In genomic region chr15:40368701-40369473, GRCh38 we compare ENCODE assay signal across 12 cellular contexts. TPM values are rescaled to one million over a fixed set of nuclear protein-coding genes. Genes with fewer than 3 reads are reported as not detected.
DNase-seq lines count a peak whose midpoint lies in the region; ATAC-seq, FAIRE-seq and TF ChIP-seq lines count a peak whose summit lies in the region.
"Had no signal": no experiment of that assay in that cellular context is flagged by ENCODE, and none has a peak within 500 bp of the region (broad histone marks: within the 10 kb centered on the region; RNA-seq: fewer than 3 reads in every experiment).

No MANE protein-coding gene starts in this region.

- H3K9me3 Mint-ChIP-seq in astrocyte (ENCODE audit: unreplicated experiment) = peaks cover 6% of the 10 kb centered on the region
- H3K9me3 Mint-ChIP-seq in naive B cell = no peaks in the 10 kb centered on the region

- H3K9me3 ChIP-seq in GM23248 (ENCODE audit: low read depth) (no peaks in the 10 kb centered on the region), astrocyte (ENCODE audit: insufficient read depth, low read depth, low read length) (no peaks in the 10 kb centered on the region), upper lobe of right lung (no peaks in the 10 kb centered on the region), psoas muscle (no peaks in the 10 kb centered on the region)
- H3K9me3 ChIP-seq: esophagus muscularis mucosa had no signal

- H3K79me2 ChIP-seq in ACC112 (ENCODE audit: control insufficient read depth, insufficient read depth, low read length, unreplicated experiment) = peaks cover 5% of the 10 kb centered on the region
- H3K79me2 ChIP-seq in GM23248 (ENCODE audit: insufficient read depth) = no peaks in the 10 kb centered on the region
- no peaks in the 10 kb centered on the region for H3K79me2 ChIP-seq in astrocyte (ENCODE audit: insufficient read depth, low read length)

- H3K4me1 ChIP-seq in ACC112 (ENCODE audit: control insufficient read depth, insufficient read depth, low read length, unreplicated experiment) (peaks cover 15% of the 10 kb centered on the region), GM23248 (ENCODE audit: insufficient read depth) (no peaks in the 10 kb centered on the region), astrocyte (ENCODE audit: insufficient read depth, low read length) (peaks cover 4% of the 10 kb centered on the region), upper lobe of right lung (peaks cover 20% of the 10 kb centered on the region), psoas muscle (peaks cover 18% of the 10 kb centered on the region)

- intact Hi-C loops in upper lobe of right lung (cut with DNase I) = loop anchor here (10.0 kb wide), 1 partner anchor 56 kb away; no protein-coding TSS in a partner anchor
- intact Hi-C loops in psoas muscle (cut with DNase I) = loop anchor here in 1 of 2 donors (5.0 kb wide), 1 partner anchor 53 kb away; no protein-coding TSS in a partner anchor

- H3K36me3 ChIP-seq in ACC112 (ENCODE audit: insufficient read depth, low read length) = no peaks in the 10 kb centered on the region
- no peaks in the 10 kb centered on the region for H3K36me3 ChIP-seq in GM23248 (ENCODE audit: low read depth)
- H3K36me3 ChIP-seq in astrocyte (ENCODE audit: insufficient read depth, low read length) = no peaks in the 10 kb centered on the region
- no peaks in the 10 kb centered on the region for H3K36me3 ChIP-seq in upper lobe of right lung
- no peaks in the 10 kb centered on the region for H3K36me3 ChIP-seq in psoas muscle (ENCODE audit: insufficient read depth in 1 of 2, low read depth in 1 of 2)
- H3K36me3 ChIP-seq: esophagus muscularis mucosa had no signal

- 95 to 96% methylated on average over 23 to 24 of the region's 24 CpGs for WGBS in GM23248 (ENCODE audit: low coverage in 1 of 2, low lambda C conversion rate in 2 of 2, missing lambda C conversion rate in 2 of 2), 2 experiments
- WGBS in psoas muscle, 3 donors = 92 to 97% (median 94%) methylated on average over 24 of the region's 24 CpGs

- peaks cover 42% of the 10 kb centered on the region for H3K27me3 Mint-ChIP-seq in astrocyte (ENCODE audit: low read depth, unreplicated experiment)
- no peaks in the 10 kb centered on the region for H3K27me3 Mint-ChIP-seq in naive B cell

- H4K20me1 ChIP-seq in GM23248 (ENCODE audit: insufficient read depth) = no peaks in the 10 kb centered on the region
- H4K20me1 ChIP-seq in astrocyte (ENCODE audit: insufficient read depth, low read length) = no peaks in the 10 kb centered on the region

- H3K9ac ChIP-seq in GM23248 (0 out of 2 replicates have a peak overlapping the region, but pooled peaks have one; percentile 16), astrocyte (ENCODE audit: low read length) (no peak overlapping the region)

- H3K4me3 Mint-ChIP-seq in astrocyte (ENCODE audit: unreplicated experiment) (peak overlapping the region; percentile 4), naive B cell (peak overlapping the region in 7 of 8 donors; percentile 50 to 90 (median 80))

- no peaks in the 10 kb centered on the region for H3K36me3 Mint-ChIP-seq in astrocyte (ENCODE audit: low read depth, unreplicated experiment)
- no peaks in the 10 kb centered on the region for H3K36me3 Mint-ChIP-seq in naive B cell

- no peak overlapping the region for H3K4me2 ChIP-seq in GM23248 (ENCODE audit: unreplicated experiment)
- H3K4me2 ChIP-seq in astrocyte (ENCODE audit: low read length) = no peak overlapping the region

- TF ChIP-seq CTCF in astrocyte (IDR thresholded peaks at IDR 0.05; ENCODE audit: insufficient read depth, low read depth, low read length) (no peak), upper lobe of right lung (IDR thresholded peaks at IDR 0.05) (no peak), psoas muscle (IDR thresholded peaks at IDR 0.05) (no peak)

- H3K4me3 ChIP-seq in ACC112 (ENCODE audit: low read depth, low read length) (no peak overlapping the region), GM23248 (no peak overlapping the region), astrocyte (ENCODE audit: insufficient read depth, low read depth, low read length) (no peak overlapping the region), upper lobe of right lung (no peak overlapping the region), psoas muscle (no peak overlapping the region)

- FAIRE-seq in astrocyte (lab: Jason Lieb, UNC) = no peak

- H3K27ac Mint-ChIP-seq in astrocyte (ENCODE audit: unreplicated experiment) (no peak overlapping the region), naive B cell (peak overlapping the region in 2 of 6 donors; percentile 52 to 65)

- H3F3A ChIP-seq in GM23248 (ENCODE audit: insufficient read depth) = no peaks in the 10 kb centered on the region

- in situ Hi-C loops in GM23248 (cut with MboI) = no loop called here

- DNase-seq in GM23248 (no peak), astrocyte (ENCODE audit: low read depth) (no peak), naive B cell (no peak), upper lobe of right lung (no peak), psoas muscle (no peak), pons (ENCODE audit: low spot score) (no peak)
- DNase-seq: NCI-H1105 had no signal

- H3K27ac ChIP-seq in ACC112 (ENCODE audit: low read depth, low read length) (no peak overlapping the region), GM23248 (no peak overlapping the region), astrocyte (ENCODE audit: low read depth, low read length) (no peak overlapping the region), upper lobe of right lung (no peak overlapping the region), psoas muscle (no peak overlapping the region)

- H3K9me2 ChIP-seq in GM23248 (ENCODE audit: insufficient read depth) = no peaks in the 10 kb centered on the region

- ATAC-seq in naive B cell (ENCODE audit: low read depth in 2 of 2) (no peak), upper lobe of right lung (no peak), psoas muscle (no peak), GM19455 (IDR thresholded peaks at IDR 0.05; ENCODE audit: unreplicated experiment) (no peak)

- H3K27me3 ChIP-seq in ACC112 (ENCODE audit: insufficient read depth, low read length) = no peaks in the 10 kb centered on the region
- H3K27me3 ChIP-seq in GM23248 (replicated peaks; ENCODE audit: insufficient read depth) = no peaks in the 10 kb centered on the region
- H3K27me3 ChIP-seq in astrocyte (ENCODE audit: insufficient read depth, low read length) = no peaks in the 10 kb centered on the region
- no peaks in the 10 kb centered on the region for H3K27me3 ChIP-seq in upper lobe of right lung
- no peaks in the 10 kb centered on the region for H3K27me3 ChIP-seq in psoas muscle (ENCODE audit: insufficient read depth in 3 of 3, low read length in 2 of 3)
- H3K27me3 ChIP-seq: esophagus muscularis mucosa had no signal

- H3K4me1 Mint-ChIP-seq in astrocyte (ENCODE audit: low read depth, unreplicated experiment) = peaks cover 8% of the 10 kb centered on the region
- H3K4me1 Mint-ChIP-seq in naive B cell = peaks cover 14 to 31% (median 20%) of the 10 kb centered on the region in 3 donors

- H2AFZ ChIP-seq in ACC112 (ENCODE audit: low read length, unreplicated experiment) = peak overlapping the region; percentile 67
- 0 out of 2 replicates have a peak overlapping the region, but pooled peaks have one; percentile 85 for H2AFZ ChIP-seq in GM23248
- H2AFZ ChIP-seq in astrocyte (ENCODE audit: low read depth, low read length) = no peak overlapping the region

RNA-seq across cellular contexts. Expression of gene DISP2, which starts 10.9 kb away (rescaled TPM):
- total RNA-seq in GM23248 (2014; rRNA removed; shearing (Covaris generic)) = 0.11 and 0.13 TPM in 2 replicates
- polyA plus RNA-seq in GM23248 (2016; fragmentation: Nextera tagmentation; extraction: Ambion mirVana) (0.13 and 0.51 TPM in 2 replicates), naive B cell (ENCODE audit: low read depth in 6 of 6) (under 1 TPM in 3 of 6 donors, not detected in 3; 0.23 to 0.47 (median 0.25) TPM), psoas muscle (under 1 TPM; 0.42 to 0.79 (median 0.52) TPM)
- total RNA-seq in astrocyte (1.5 and 3.7 TPM in 2 replicates), upper lobe of right lung (6.5 TPM), psoas muscle (1 to 10 TPM in 1 of 4 donors, under 1 TPM in 3; 0.05 to 2.4 (median 0.72) TPM)

RNA-seq across cellular contexts. Expression of gene KNSTRN, which starts 13.6 kb away (rescaled TPM):
- total RNA-seq in GM23248 (2014; rRNA removed; shearing (Covaris generic)) = 31.1 and 35.8 TPM in 2 replicates
- polyA plus RNA-seq in GM23248 (2016; fragmentation: Nextera tagmentation; extraction: Ambion mirVana) = 37.7 and 37.8 TPM in 2 replicates
- total RNA-seq in astrocyte = 32.9 and 37.8 TPM in 2 replicates
- polyA plus RNA-seq in naive B cell (ENCODE audit: low read depth in 6 of 6) = 1 to 10 TPM; 2.8 to 6.4 (median 3.6) TPM
- 18.1 TPM for total RNA-seq in upper lobe of right lung
- total RNA-seq in psoas muscle = 10 to 100 TPM in 2 of 4 donors, 1 to 10 TPM in 2; 7.7 to 21.3 (median 11.6) TPM
- polyA plus RNA-seq in psoas muscle = 10 to 100 TPM; 11.5 to 21.5 (median 18.7) TPM

RNA-seq across cellular contexts. Expression of gene PHGR1, which starts 18.1 kb away (rescaled TPM):
- not detected in 2 replicates for total RNA-seq in GM23248 (2014; rRNA removed; shearing (Covaris generic))
- polyA plus RNA-seq in GM23248 (2016; fragmentation: Nextera tagmentation; extraction: Ambion mirVana) (not detected in 2 replicates), naive B cell (ENCODE audit: low read depth in 6 of 6) (not detected), psoas muscle (1 to 10 TPM in 2 of 3 donors, under 1 TPM in 1; 0.49 to 4.8 (median 1.4) TPM)
- total RNA-seq in astrocyte (not detected in 2 replicates), upper lobe of right lung (not detected), psoas muscle (not detected)
- total RNA-seq: HT1080, lung microvascular endothelial cell had no signal

RNA-seq across cellular contexts. Expression of gene CCDC9B, which starts 28.1 kb away (rescaled TPM):
- 16.9 and 19.6 TPM in 2 replicates for total RNA-seq in GM23248 (2014; rRNA removed; shearing (Covaris generic))
- polyA plus RNA-seq in GM23248 (2016; fragmentation: Nextera tagmentation; extraction: Ambion mirVana) (28.8 and 33.1 TPM in 2 replicates), naive B cell (ENCODE audit: low read depth in 6 of 6) (under 1 TPM in 2 of 6 donors, not detected in 4; 0.25 to 0.40 TPM), psoas muscle (10 to 100 TPM; 14.5 to 50.5 (median 23.2) TPM)
- total RNA-seq in astrocyte (9.8 and 10.1 TPM in 2 replicates), upper lobe of right lung (72.5 TPM), psoas muscle (100 to 1,000 TPM in 3 of 4 donors, 10 to 100 TPM in 1; 87.0 to 161 (median 129) TPM)

RNA-seq across cellular contexts. Expression of gene IVD, which starts 36.7 kb away (rescaled TPM):
- 24.4 and 28.2 TPM in 2 replicates for total RNA-seq in GM23248 (2014; rRNA removed; shearing (Covaris generic))
- polyA plus RNA-seq in GM23248 (2016; fragmentation: Nextera tagmentation; extraction: Ambion mirVana) (49.6 and 50.1 TPM in 2 replicates), naive B cell (ENCODE audit: low read depth in 6 of 6) (10 to 100 TPM; 15.6 to 36.3 (median 22.2) TPM), psoas muscle (10 to 100 TPM; 27.1 to 35.6 (median 32.6) TPM)
- total RNA-seq in astrocyte (53.6 and 55.1 TPM in 2 replicates), upper lobe of right lung (115 TPM), psoas muscle (100 to 1,000 TPM in 1 of 4 donors, 10 to 100 TPM in 3; 46.5 to 102 (median 61.4) TPM)
